10 cellular contexts compared by ENCODE assay signal in the genomic region with DNA sequence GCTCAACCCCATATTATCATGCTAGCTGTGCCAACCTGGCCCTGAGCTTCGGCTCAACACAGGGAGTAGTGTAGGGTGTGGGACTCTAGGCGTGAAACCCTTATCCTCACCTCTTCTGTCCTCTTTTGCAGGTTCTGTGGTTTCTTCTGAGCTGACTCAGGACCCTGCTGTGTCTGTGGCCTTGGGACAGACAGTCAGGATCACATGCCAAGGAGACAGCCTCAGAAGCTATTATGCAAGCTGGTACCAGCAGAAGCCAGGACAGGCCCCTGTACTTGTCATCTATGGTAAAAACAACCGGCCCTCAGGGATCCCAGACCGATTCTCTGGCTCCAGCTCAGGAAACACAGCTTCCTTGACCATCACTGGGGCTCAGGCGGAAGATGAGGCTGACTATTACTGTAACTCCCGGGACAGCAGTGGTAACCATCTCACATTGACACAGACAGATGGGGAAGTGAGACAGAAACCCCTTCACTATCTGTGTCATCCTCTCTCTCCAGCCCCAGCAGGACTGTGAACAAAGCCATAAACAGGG.
A peak's percentile ranks its signal among the peaks of the same experiment; 100 is the strongest.
DNase-seq lines count a peak whose midpoint lies in the region; ATAC-seq and TF ChIP-seq lines count a peak whose summit lies in the region.
"Had no signal": no experiment of that assay in that cellular context is flagged by ENCODE, and none has a peak within 500 bp of the region (broad histone marks: within the 10 kb centered on the region; RNA-seq: fewer than 3 reads in every experiment).

No MANE protein-coding gene starts in this region.

- no peaks in the 10 kb centered on the region for H3K36me3 ChIP-seq in adipocyte (ENCODE audit: control insufficient read depth, insufficient read depth, low read length, severe bottlenecking)
- H3K36me3 ChIP-seq in neuronal stem cell (replicated peaks in 1 of 2; ENCODE audit: control insufficient read depth in 2 of 2, insufficient read depth in 2 of 2, low read length in 2 of 2): no peaks in the 10 kb centered on the region
- H3K36me3 ChIP-seq in SK-N-SH (replicated peaks in 1 of 2; ENCODE audit: control insufficient read depth in 1 of 2, insufficient read depth in 2 of 2, low read length in 1 of 2): no peaks in the 10 kb centered on the region
- H3K36me3 ChIP-seq: SJSA1 had no signal

- no peaks in the 10 kb centered on the region for H3F3A ChIP-seq in SK-N-SH (replicated peaks; ENCODE audit: insufficient read depth)

- TF ChIP-seq CTCF in SK-N-SH (IDR thresholded peaks at IDR 0.05): no peak

- peak overlapping the region; percentile 52 for H3K9ac ChIP-seq in adipocyte (ENCODE audit: low read length)
- H3K9ac ChIP-seq in neuronal stem cell (ENCODE audit: low read depth, low read length, poor library complexity): no peak overlapping the region
- H3K9ac ChIP-seq in SK-N-SH: no peak overlapping the region

- peaks cover 5% of the 10 kb centered on the region for H3K27me3 ChIP-seq in adipocyte (replicated peaks; ENCODE audit: control insufficient read depth, insufficient read depth, low read length)
- H3K27me3 ChIP-seq in neuronal stem cell (ENCODE audit: control insufficient read depth in 3 of 3, insufficient read depth in 3 of 3, low read depth in 1 of 3, low read length in 3 of 3): peaks cover 0 to 7% (median 2%) of the 10 kb centered on the region in 3 experiments
- no peaks in the 10 kb centered on the region; the same call in 1 of the 2 replicates for H3K27me3 ChIP-seq in SK-N-SH (ENCODE audit: insufficient read depth)

- peak; percentile 72 for ATAC-seq in HG03064 (IDR thresholded peaks at IDR 0.05; ENCODE audit: low read depth, unreplicated experiment)

- no peak overlapping the region for H2BK12ac ChIP-seq in neuronal stem cell (ENCODE audit: low read length)

- TF ChIP-seq RAD21 in SK-N-SH (IDR thresholded peaks at IDR 0.05; ENCODE audit: low read length): no peak

- H4K91ac ChIP-seq in neuronal stem cell (ENCODE audit: low read depth, low read length, poor library complexity): no peak overlapping the region

- peak overlapping the region; percentile 26 for H3K23ac ChIP-seq in neuronal stem cell (ENCODE audit: low read depth, low read length, poor library complexity)

- no peak overlapping the region for H3K27ac ChIP-seq in neuronal stem cell (replicated peaks; ENCODE audit: low read length)
- H3K27ac ChIP-seq in SK-N-SH (ENCODE audit: low read depth in 2 of 2, low read length in 1 of 2): no peak overlapping the region
- H3K27ac ChIP-seq: A549, SJSA1 had no signal

- H3K4me1 ChIP-seq in adipocyte (ENCODE audit: control insufficient read depth, insufficient read depth, low read length): peaks cover 28% of the 10 kb centered on the region
- no peaks in the 10 kb centered on the region for H3K4me1 ChIP-seq in neuronal stem cell (ENCODE audit: control insufficient read depth in 2 of 2, insufficient read depth in 1 of 2, low read depth in 1 of 2, low read length in 2 of 2)
- H3K4me1 ChIP-seq in SK-N-SH (ENCODE audit: control insufficient read depth in 1 of 2, insufficient read depth in 2 of 2, low read depth in 1 of 2, low read length in 1 of 2): no peaks in the 10 kb centered on the region

- H2BK5ac ChIP-seq in neuronal stem cell (ENCODE audit: low read length): no peak overlapping the region

- H3K18ac ChIP-seq in neuronal stem cell (ENCODE audit: low read length): no peak overlapping the region

- DNase-seq in T-helper 1 cell (no peak), adipocyte (ENCODE audit: low read depth) (no peak), neuronal stem cell (ENCODE audit: low spot score) (no peak), DMS153 treated with DMSO at 0.1 percent for 48 hours (lab: John Stamatoyannopoulos, UW; ENCODE audit: unreplicated experiment) (no peak), SK-N-SH (no peak), NCI-H1092 (lab: John Stamatoyannopoulos, UW) (no peak)

- H3K9me2 ChIP-seq in SK-N-SH: no peaks in the 10 kb centered on the region

- no peak overlapping the region for H2AK5ac ChIP-seq in neuronal stem cell (ENCODE audit: low read depth, low read length)

- peaks cover 14% of the 10 kb centered on the region for H3K27me3 Mint-ChIP-seq in T-helper 1 cell treated with Interleukin-12 subunit alpha and Interleukin-12 subunit beta and Interleukin-4 antibody, amounts not matched to agents 30 μg/mL and 1 μg/mL, for 36 hours (ENCODE audit: low read depth)

- no peaks in the 10 kb centered on the region for H3K9me3 Mint-ChIP-seq in T-helper 1 cell treated with Interleukin-12 subunit alpha and Interleukin-12 subunit beta and Interleukin-4 antibody, amounts not matched to agents 30 μg/mL and 1 μg/mL, for 36 hours

- POLR2A ChIA-PET in SK-N-SH (lab: Yijun Ruan, JAX): no interaction called here

- H3K4me3 Mint-ChIP-seq in T-helper 1 cell treated with Interleukin-12 subunit alpha and Interleukin-12 subunit beta and Interleukin-4 antibody, amounts not matched to agents 30 μg/mL and 1 μg/mL, for 36 hours: no peak overlapping the region

- H2AFZ ChIP-seq in neuronal stem cell (ENCODE audit: low read length) (no peak overlapping the region), SK-N-SH (ENCODE audit: low read depth) (no peak overlapping the region)

- H3K14ac ChIP-seq in neuronal stem cell (ENCODE audit: low read length): no peak overlapping the region

- H3K4ac ChIP-seq in neuronal stem cell (ENCODE audit: low read length): no peak overlapping the region

- no peaks in the 10 kb centered on the region for H3K9me3 ChIP-seq in adipocyte (ENCODE audit: control insufficient read depth, low read length)
- H3K9me3 ChIP-seq in neuronal stem cell (replicated peaks in 1 of 2; ENCODE audit: control insufficient read depth in 2 of 2, insufficient read depth in 1 of 2, low read depth in 1 of 2, low read length in 2 of 2): no peaks in the 10 kb centered on the region
- H3K9me3 ChIP-seq in SK-N-SH: no peaks in the 10 kb centered on the region
- H3K9me3 ChIP-seq: A549, SJSA1 had no signal

- no peak overlapping the region for H2BK120ac ChIP-seq in neuronal stem cell (ENCODE audit: low read depth, low read length)

- H3K79me1 ChIP-seq in neuronal stem cell (ENCODE audit: low read depth, low read length): no peaks in the 10 kb centered on the region

- no peaks in the 10 kb centered on the region for H4K20me1 ChIP-seq in SK-N-SH (ENCODE audit: insufficient read depth)

- no peaks in the 10 kb centered on the region for H3K36me3 Mint-ChIP-seq in T-helper 1 cell treated with Interleukin-12 subunit alpha and Interleukin-12 subunit beta and Interleukin-4 antibody, amounts not matched to agents 30 μg/mL and 1 μg/mL, for 36 hours (ENCODE audit: low read depth)

- CTCF ChIA-PET in SK-N-SH (lab: Yijun Ruan, JAX): interaction anchor here (0.7 to 1.4 kb wide), 7 partner anchors 11 to 257 kb away, joined by 3 to 6 read pairs (median 3); no protein-coding TSS in a partner anchor

- TF ChIP-seq EP300 in SK-N-SH (IDR thresholded peaks at IDR 0.05; ENCODE audit: borderline replicate concordance in 1 of 2, low read depth in 1 of 2, low read length in 1 of 2): no peak

- no peaks in the 10 kb centered on the region for H3K79me2 ChIP-seq in SK-N-SH (ENCODE audit: insufficient read depth)

- WGBS in neuronal stem cell (ENCODE audit: extremely low coverage in 2 of 2, insufficient read length in 2 of 2, insufficient replicate concordance in 1 of 2), 2 donors: no CpG with 5 or more reads among the region's 6 CpGs
- WGBS in SK-N-SH (ENCODE audit: low lambda C conversion rate): 33% methylated on average over 4 of the region's 6 CpGs

- peak overlapping the region; percentile 36 for H3K27ac Mint-ChIP-seq in T-helper 1 cell treated with Interleukin-12 subunit alpha and Interleukin-12 subunit beta and Interleukin-4 antibody, amounts not matched to agents 30 μg/mL and 1 μg/mL, for 36 hours

- no peak overlapping the region for H4K8ac ChIP-seq in neuronal stem cell (ENCODE audit: low read depth, low read length)

- H3K4me3 ChIP-seq in adipocyte (ENCODE audit: low read length): peak overlapping the region; percentile 5
- no peak overlapping the region for H3K4me3 ChIP-seq in neuronal stem cell (ENCODE audit: low read length in 2 of 2)
- no peak overlapping the region for H3K4me3 ChIP-seq in SK-N-SH (ENCODE audit: low read depth in 2 of 2, low read length in 1 of 2)
- H3K4me3 ChIP-seq: A549, SJSA1 had no signal

- H3K4me2 ChIP-seq in neuronal stem cell (ENCODE audit: insufficient read depth, low read length, poor library complexity, severe bottlenecking): no peak overlapping the region
- H3K4me2 ChIP-seq in SK-N-SH: no peak overlapping the region
- H3K4me2 ChIP-seq: A549 had no signal

- no peak overlapping the region for H2BK15ac ChIP-seq in neuronal stem cell (ENCODE audit: low read length)

- peaks cover 24% of the 10 kb centered on the region for H3K4me1 Mint-ChIP-seq in T-helper 1 cell treated with Interleukin-12 subunit alpha and Interleukin-12 subunit beta and Interleukin-4 antibody, amounts not matched to agents 30 μg/mL and 1 μg/mL, for 36 hours (ENCODE audit: low read depth)

TF ChIP-seq in SK-N-SH, 30 proteins besides CTCF, POLR2A, EP300 and RAD21 (continues in another document):
- TF ChIP-seq, protein P1, sequence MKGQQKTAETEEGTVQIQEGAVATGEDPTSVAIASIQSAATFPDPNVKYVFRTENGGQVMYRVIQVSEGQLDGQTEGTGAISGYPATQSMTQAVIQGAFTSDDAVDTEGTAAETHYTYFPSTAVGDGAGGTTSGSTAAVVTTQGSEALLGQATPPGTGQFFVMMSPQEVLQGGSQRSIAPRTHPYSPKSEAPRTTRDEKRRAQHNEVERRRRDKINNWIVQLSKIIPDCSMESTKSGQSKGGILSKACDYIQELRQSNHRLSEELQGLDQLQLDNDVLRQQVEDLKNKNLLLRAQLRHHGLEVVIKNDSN (IDR thresholded peaks at IDR 0.05; ENCODE audit: borderline replicate concordance, low read depth): no peak
- TF ChIP-seq ELF1 (IDR thresholded peaks at IDR 0.05): no peak
- no peak for TF ChIP-seq TEAD4 (IDR thresholded peaks at IDR 0.05; ENCODE audit: borderline replicate concordance, insufficient read depth)
- no peak for TF ChIP-seq FOXJ3 (CRISPR knock-in tag; IDR thresholded peaks at IDR 0.05)
- no peak for TF ChIP-seq SIN3A (IDR thresholded peaks at IDR 0.05; ENCODE audit: borderline replicate concordance, low read depth, low read length)
- TF ChIP-seq RCOR1 (IDR thresholded peaks at IDR 0.05; ENCODE audit: low read length): no peak
- no peak for TF ChIP-seq RXRA (IDR thresholded peaks at IDR 0.05; ENCODE audit: borderline replicate concordance, low read depth)
